ENCODE assay signal across 5 cellular contexts in the genomic region with DNA sequence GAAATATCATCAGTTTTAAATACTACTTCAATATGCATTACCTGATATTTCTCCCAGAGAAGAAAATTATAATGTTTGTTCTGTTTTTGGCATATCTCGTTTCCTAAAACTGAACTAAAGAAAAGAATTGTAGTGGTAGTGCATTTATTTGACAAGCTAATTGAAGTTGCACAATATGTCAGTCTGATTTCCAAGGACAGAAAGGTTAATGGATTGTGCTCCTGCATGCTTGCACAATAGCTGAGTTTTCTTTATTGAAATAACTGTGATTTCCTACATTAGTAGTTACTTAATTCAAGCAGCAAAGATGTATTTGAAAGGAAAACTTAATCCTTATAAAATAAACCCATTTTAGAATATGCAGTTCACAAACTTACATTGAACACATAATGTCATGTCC.
"Had no signal": no experiment of that assay in that cellular context is flagged by ENCODE, and none has a peak within 500 bp of the region (broad histone marks: within the 10 kb centered on the region; RNA-seq: fewer than 3 reads in every experiment).

No MANE protein-coding gene starts in this region.

- H2AFZ ChIP-seq: GM23338 had no signal

- DNase-seq: H9, HCEC 1CT, KBM-7 had no signal

- H3K27ac ChIP-seq: HL-60 had no signal

- H3K4me3 ChIP-seq: GM23338 had no signal

- ATAC-seq: GM23338 had no signal

- H3K4me2 ChIP-seq: GM23338 had no signal
